ENCODE assay signal across 20 cellular contexts in genomic region chr13:94308808-94309207, GRCh38.
DNase-seq lines count a peak whose midpoint lies in the region; ATAC-seq, FAIRE-seq and TF ChIP-seq lines count a peak whose summit lies in the region.
"Had no signal": no experiment of that assay in that cellular context is flagged by ENCODE, and none has a peak within 500 bp of the region (broad histone marks: within the 10 kb centered on the region; RNA-seq: fewer than 3 reads in every experiment).

No MANE protein-coding gene starts in this region.

- H4K5ac ChIP-seq in H9 (ENCODE audit: insufficient read length, low read depth, low read length) = no peak overlapping the region

- no peaks in the 10 kb centered on the region for H3K23me2 ChIP-seq in H9 (ENCODE audit: insufficient read length, low read depth, low read length, poor library complexity, severe bottlenecking)

- H2AFZ ChIP-seq in astrocyte (ENCODE audit: low read depth, low read length) (no peak overlapping the region), mesenchymal stem cell (ENCODE audit: low read depth, low read length) (no peak overlapping the region), H9 (ENCODE audit: low read length) (no peak overlapping the region), PC-3 (ENCODE audit: low read length) (no peak overlapping the region)
- H2AFZ ChIP-seq: PC-9 had no signal

- WGBS in mesenchymal stem cell = 63% methylated on average over 4 of the region's 5 CpGs
- WGBS in H9 (ENCODE audit: extremely low coverage, insufficient read length, low lambda C conversion rate) = no CpG with 5 or more reads among the region's 5 CpGs

- no peak overlapping the region for H2BK120ac ChIP-seq in mesenchymal stem cell (ENCODE audit: low read depth, low read length)
- no peak overlapping the region for H2BK120ac ChIP-seq in H9 (ENCODE audit: low read depth, low read length, poor library complexity, severe bottlenecking)

- H3K36me3 ChIP-seq in astrocyte (ENCODE audit: insufficient read depth, low read length) (no peaks in the 10 kb centered on the region), mesenchymal stem cell (ENCODE audit: control insufficient read depth in 1 of 2, insufficient read depth in 2 of 2, low read depth in 1 of 2, low read length in 2 of 2) (no peaks in the 10 kb centered on the region), PC-3 (ENCODE audit: low read depth, low read length) (no peaks in the 10 kb centered on the region)
- H3K36me3 ChIP-seq: HAP-1 had no signal

- intact Hi-C loops in PC-3 (cut with micrococcal nuclease) = no loop called here

- H3K23ac ChIP-seq in mesenchymal stem cell (ENCODE audit: low read length in 2 of 2) (no peak overlapping the region), H9 (ENCODE audit: insufficient read length, low read depth, low read length) (no peak overlapping the region)

- H3K36me3 Mint-ChIP-seq in astrocyte (ENCODE audit: low read depth, unreplicated experiment) = peaks cover 2% of the 10 kb centered on the region
- no peaks in the 10 kb centered on the region for H3K36me3 Mint-ChIP-seq in H9 (ENCODE audit: insufficient read depth in 1 of 3, low read depth in 3 of 3)
- H3K36me3 Mint-ChIP-seq: CD4-positive, CD25-positive, alpha-beta regulatory T cell; IgD-negative memory B cell had no signal

- no peak for FAIRE-seq in astrocyte (lab: Jason Lieb, UNC)

- H3K79me1 ChIP-seq in mesenchymal stem cell (replicated peaks; ENCODE audit: low read length, poor library complexity, severe bottlenecking) (no peaks in the 10 kb centered on the region), H9 (ENCODE audit: insufficient read depth, low read depth, low read length, poor library complexity, severe bottlenecking) (no peaks in the 10 kb centered on the region)

- H4K20me1 ChIP-seq in astrocyte (ENCODE audit: insufficient read depth, low read length) (no peaks in the 10 kb centered on the region), H9 (ENCODE audit: control insufficient read depth, insufficient read depth, insufficient read length) (no peaks in the 10 kb centered on the region), PC-3 (ENCODE audit: low read length) (no peaks in the 10 kb centered on the region)

- H2AK5ac ChIP-seq in mesenchymal stem cell (ENCODE audit: low read length, severe bottlenecking) (no peak overlapping the region), H9 (ENCODE audit: insufficient read length, low read length) (no peak overlapping the region)

- H2BK20ac ChIP-seq in H9 (ENCODE audit: low read depth, low read length, poor library complexity, severe bottlenecking) = no peak overlapping the region

- H3K27me3 Mint-ChIP-seq in astrocyte (ENCODE audit: low read depth, unreplicated experiment) (no peaks in the 10 kb centered on the region), H9 (ENCODE audit: low read depth) (no peaks in the 10 kb centered on the region)
- H3K27me3 Mint-ChIP-seq: B cell; CD4-positive, CD25-positive, alpha-beta regulatory T cell; IgD-negative memory B cell had no signal

- no peak overlapping the region for H4K91ac ChIP-seq in mesenchymal stem cell (ENCODE audit: low read length)
- no peak overlapping the region for H4K91ac ChIP-seq in H9 (ENCODE audit: insufficient read length, low read depth, low read length)

- peak; percentile 14 for DNase-seq in EL
- peak; percentile 95 for DNase-seq in NCI-H2171 treated with DMSO at 0.1 percent for 48 hours (lab: John Stamatoyannopoulos, UW)
- DNase-seq in astrocyte (ENCODE audit: low read depth) = no peak
- DNase-seq in mesenchymal stem cell = peak; percentile 42
- no peak for DNase-seq in H9
- no peak for DNase-seq in NCI-H2081 (lab: John Stamatoyannopoulos, UW)
- DNase-seq in PC-3 = no peak
- DNase-seq: Caco-2; CD4-positive, CD25-positive, alpha-beta regulatory T cell; Kasumi-1; NCI-H1105 treated with DMSO at 0.1 percent for 48 hours; NCI-H2029; NCI-H2227 treated with DMSO at 0.1 percent for 48 hours; NCI-H526; PC-9 had no signal

- H3K27me3 ChIP-seq in astrocyte (ENCODE audit: insufficient read depth, low read length) (no peaks in the 10 kb centered on the region), mesenchymal stem cell (ENCODE audit: control insufficient read depth in 1 of 2, insufficient read depth in 1 of 2, low read length in 2 of 2) (no peaks in the 10 kb centered on the region), H9 (ENCODE audit: insufficient read depth, low read length) (no peaks in the 10 kb centered on the region), PC-3 (ENCODE audit: low read length) (no peaks in the 10 kb centered on the region)

- no peaks in the 10 kb centered on the region for H3K9me2 ChIP-seq in PC-3 (replicated peaks; ENCODE audit: low read length)

- H3K14ac ChIP-seq in mesenchymal stem cell (ENCODE audit: low read length in 2 of 2) = no peak overlapping the region
- H3K14ac ChIP-seq in H9 (ENCODE audit: insufficient read depth, low read length) = no peak overlapping the region

- CTCF ChIA-PET in PC-3 (lab: Charles Lee) = no interaction called here

- H3F3A ChIP-seq in PC-3 (ENCODE audit: low read length, unreplicated experiment) = peaks cover 7% of the 10 kb centered on the region

- H2BK5ac ChIP-seq in mesenchymal stem cell (ENCODE audit: low read depth, low read length, poor library complexity, severe bottlenecking) (no peak overlapping the region), H9 (ENCODE audit: insufficient read length, low read length) (no peak overlapping the region)

- peaks cover 44% of the 10 kb centered on the region for H3K4me1 ChIP-seq in astrocyte (ENCODE audit: insufficient read depth, low read length)
- H3K4me1 ChIP-seq in mesenchymal stem cell (ENCODE audit: control insufficient read depth, insufficient read depth, low read depth, low read length) = peaks cover 2% of the 10 kb centered on the region
- peaks cover 3% of the 10 kb centered on the region for H3K4me1 ChIP-seq in H9 (ENCODE audit: insufficient read depth, low read length)
- H3K4me1 ChIP-seq in PC-3 (ENCODE audit: insufficient read depth, low read length) = peaks cover 50% of the 10 kb centered on the region
- H3K4me1 ChIP-seq: Caco-2 had no signal

- POLR2A ChIA-PET in PC-3 (lab: Charles Lee; ENCODE audit: unreplicated experiment) = no interaction called here

- H3K4me1 Mint-ChIP-seq in astrocyte (ENCODE audit: low read depth, unreplicated experiment) = peaks cover 40% of the 10 kb centered on the region
- peaks cover 24 to 29% of the 10 kb centered on the region in 2 experiments for H3K4me1 Mint-ChIP-seq in H9

- ATAC-seq in HG02759 (IDR thresholded peaks at IDR 0.05; ENCODE audit: unreplicated experiment) (no peak), PC-3 (no peak)

- no peak overlapping the region for H3K56ac ChIP-seq in H9 (ENCODE audit: insufficient read length, low read depth, low read length)

- H3K9me3 ChIP-seq in astrocyte (ENCODE audit: insufficient read depth, low read depth, low read length) (no peaks in the 10 kb centered on the region), mesenchymal stem cell (ENCODE audit: control insufficient read depth, low read length) (no peaks in the 10 kb centered on the region), H9 (ENCODE audit: control insufficient read depth, low read depth, low read length) (no peaks in the 10 kb centered on the region), PC-3 (ENCODE audit: low read length) (no peaks in the 10 kb centered on the region)
- H3K9me3 ChIP-seq: Caco-2, HAP-1 had no signal

- H3K9ac ChIP-seq in astrocyte (ENCODE audit: low read length) = no peak overlapping the region
- no peak overlapping the region for H3K9ac ChIP-seq in mesenchymal stem cell (ENCODE audit: low read length)
- H3K9ac ChIP-seq in H9 (ENCODE audit: extremely low read depth, insufficient read length, low read length) = no peak overlapping the region
- H3K9ac ChIP-seq in PC-3 (ENCODE audit: low read length) = no peak overlapping the region

- H3K4me2 ChIP-seq in astrocyte (ENCODE audit: low read length) (no peak overlapping the region), mesenchymal stem cell (ENCODE audit: low read length, poor library complexity, severe bottlenecking) (no peak overlapping the region), H9 (ENCODE audit: insufficient read depth, insufficient read length, low read length) (no peak overlapping the region), PC-3 (ENCODE audit: low read length) (no peak overlapping the region)
- H3K4me2 ChIP-seq: PC-9 had no signal

- TF ChIP-seq CTCF in astrocyte (IDR thresholded peaks at IDR 0.05; ENCODE audit: insufficient read depth, low read depth, low read length) (no peak), H9 (conservative IDR thresholded peaks at IDR 0.05) (no peak), PC-3 (conservative IDR thresholded peaks at IDR 0.05; ENCODE audit: low read depth, low read length) (no peak)

- H3K18ac ChIP-seq in mesenchymal stem cell (ENCODE audit: low read depth in 1 of 2, low read length in 2 of 2) (no peak overlapping the region), H9 (ENCODE audit: insufficient read length, low read depth, low read length) (no peak overlapping the region)

- H3K4me3 Mint-ChIP-seq in astrocyte (ENCODE audit: unreplicated experiment) = no peak overlapping the region
- no peak overlapping the region for H3K4me3 Mint-ChIP-seq in H9
- H3K4me3 Mint-ChIP-seq: B cell; CD4-positive, CD25-positive, alpha-beta regulatory T cell; IgD-negative memory B cell had no signal

- H3K27ac ChIP-seq in astrocyte (ENCODE audit: low read depth, low read length) (no peak overlapping the region), mesenchymal stem cell (ENCODE audit: low read length, poor library complexity, severe bottlenecking) (no peak overlapping the region), H9 (ENCODE audit: insufficient read length, low read depth, low read length) (no peak overlapping the region), PC-3 (ENCODE audit: low read length) (no peak overlapping the region)
- H3K27ac ChIP-seq: PC-9, SK-N-MC had no signal

- H3K79me2 ChIP-seq in astrocyte (ENCODE audit: insufficient read depth, low read length) (no peaks in the 10 kb centered on the region), H9 (ENCODE audit: insufficient read depth, low read length) (no peaks in the 10 kb centered on the region), PC-3 (ENCODE audit: low read length) (no peaks in the 10 kb centered on the region)

- H2BK15ac ChIP-seq in mesenchymal stem cell (ENCODE audit: low read depth, poor library complexity, severe bottlenecking) (no peak overlapping the region), H9 (ENCODE audit: low read depth, low read length) (no peak overlapping the region)

- no peak overlapping the region for H4K8ac ChIP-seq in mesenchymal stem cell (ENCODE audit: low read length)
- H4K8ac ChIP-seq in H9 (replicated peaks; ENCODE audit: insufficient read length, low read depth, low read length) = no peak overlapping the region

- H3K4ac ChIP-seq in mesenchymal stem cell (ENCODE audit: low read depth in 1 of 2, low read length in 2 of 2) = no peak overlapping the region
- no peak overlapping the region for H3K4ac ChIP-seq in H9 (ENCODE audit: low read depth, low read length)

- BruUV-seq in PC-3 (replicated peaks; lab: Mats Ljungman, UMichigan) = no TSS peak

- H2BK12ac ChIP-seq in mesenchymal stem cell (ENCODE audit: low read length in 2 of 2) (no peak overlapping the region), H9 (ENCODE audit: insufficient read length, low read depth, low read length) (no peak overlapping the region)

- H3K9me3 Mint-ChIP-seq in astrocyte (ENCODE audit: unreplicated experiment) (no peaks in the 10 kb centered on the region), H9 (no peaks in the 10 kb centered on the region)
- H3K9me3 Mint-ChIP-seq: CD4-positive, CD25-positive, alpha-beta regulatory T cell; IgD-negative memory B cell had no signal

- H3K4me3 ChIP-seq in astrocyte (ENCODE audit: insufficient read depth, low read depth, low read length) (no peak overlapping the region), mesenchymal stem cell (ENCODE audit: insufficient read depth in 1 of 2, low read depth in 1 of 2, low read length in 2 of 2) (no peak overlapping the region), PC-3 (ENCODE audit: low read length) (no peak overlapping the region)
- H3K4me3 ChIP-seq: HAP-1, PC-9, SK-N-MC had no signal

- no peak overlapping the region for H3T11ph ChIP-seq in H9 (ENCODE audit: low read length)

- peak overlapping the region; percentile 14 for H3K27ac Mint-ChIP-seq in astrocyte (ENCODE audit: unreplicated experiment)
- no peak overlapping the region for H3K27ac Mint-ChIP-seq in H9
- H3K27ac Mint-ChIP-seq: B cell; CD4-positive, CD25-positive, alpha-beta regulatory T cell; IgD-negative memory B cell had no signal

Comparison
In these comparisons a context has a peak if more than half of its experiments do, and no peak if none do; other contexts are left out.
1. DNase-seq: peak in EL (single experiment), NCI-H2171 treated with DMSO at 0.1 percent for 48 hours (single experiment) and mesenchymal stem cell (single experiment); none in astrocyte (single experiment), H9 (single experiment), NCI-H2081 (0 of 2) and PC-3 (single experiment).